ENCODE assay signal across 7 cellular contexts in genomic region chr10:26486985-26487850, GRCh38. TPM values are rescaled to one million over a fixed set of nuclear protein-coding genes. Genes with fewer than 3 reads are reported as not detected.
A peak's percentile ranks its signal among the peaks of the same experiment; 100 is the strongest.
DNase-seq lines count a peak whose midpoint lies in the region; ATAC-seq and TF ChIP-seq lines count a peak whose summit lies in the region.

No MANE protein-coding gene starts in this region.

- no peak overlapping the region for H2AK5ac ChIP-seq in trophoblast cell (ENCODE audit: low read length)

- no peak overlapping the region for H4K8ac ChIP-seq in trophoblast cell (ENCODE audit: low read depth, low read length)

- no peak for TF ChIP-seq EP300 in ovary (IDR thresholded peaks at IDR 0.05)

- no peak overlapping the region for H3K4ac ChIP-seq in trophoblast cell (ENCODE audit: low read depth, low read length)

- intact Hi-C loops in aorta (cut with DNase I): no loop called here
- intact Hi-C loops in ovary (cut with DNase I): no loop called here

- no peak overlapping the region for H4K91ac ChIP-seq in trophoblast cell (ENCODE audit: low read depth, low read length)

- H3K9ac ChIP-seq in trophoblast cell (ENCODE audit: low read length): no peak overlapping the region

- H3K27ac ChIP-seq in trophoblast cell (ENCODE audit: low read depth, low read length): peak overlapping the region; percentile 93
- H3K27ac ChIP-seq in aorta (ENCODE audit: low read depth in 1 of 2, low read length in 2 of 2): no peak overlapping the region
- H3K27ac ChIP-seq in ovary: no peak overlapping the region

- H3K23ac ChIP-seq in trophoblast cell (ENCODE audit: low read length): no peak overlapping the region

- no peak overlapping the region for H3K18ac ChIP-seq in trophoblast cell (ENCODE audit: low read length)

- no peaks in the 10 kb centered on the region for H3K9me3 ChIP-seq in trophoblast cell (ENCODE audit: insufficient read depth, low read depth, low read length)
- peaks cover 1% of the 10 kb centered on the region for H3K9me3 ChIP-seq in aorta (ENCODE audit: control insufficient read depth, low read length)
- H3K9me3 ChIP-seq in ovary: no peaks in the 10 kb centered on the region

- H2BK12ac ChIP-seq in trophoblast cell (ENCODE audit: low read length): no peak overlapping the region

- DNase-seq in choroid plexus epithelial cell (ENCODE audit: low read depth) (peak; percentile 52), trophoblast cell (peak; percentile 87 to 92), aorta (peak in 1 of 2 donors; percentile 57), ovary (no peak)

- H3K36me3 ChIP-seq in trophoblast cell (ENCODE audit: control insufficient read depth in 1 of 2, insufficient read depth in 2 of 2, low read length in 2 of 2): no peaks in the 10 kb centered on the region
- no peaks in the 10 kb centered on the region for H3K36me3 ChIP-seq in aorta (ENCODE audit: control insufficient read depth in 1 of 2, insufficient read depth in 2 of 2, low read length in 1 of 2)
- H3K36me3 ChIP-seq in ovary: no peaks in the 10 kb centered on the region

- H2AFZ ChIP-seq in trophoblast cell (ENCODE audit: insufficient read depth, low read length, poor library complexity): no peak overlapping the region

- H3K27me3 ChIP-seq in trophoblast cell (ENCODE audit: insufficient read depth, low read length) (no peaks in the 10 kb centered on the region), aorta (ENCODE audit: control insufficient read depth in 1 of 2, insufficient read depth in 2 of 2, low read length in 1 of 2) (no peaks in the 10 kb centered on the region), ovary (no peaks in the 10 kb centered on the region)

- H3K4me2 ChIP-seq in trophoblast cell (ENCODE audit: low read length): peak overlapping the region; percentile 35

- H3K4me3 ChIP-seq in choroid plexus epithelial cell (ENCODE audit: low read depth, low read length) (no peak overlapping the region), trophoblast cell (ENCODE audit: low read depth, low read length) (no peak overlapping the region), aorta (ENCODE audit: low read length in 2 of 2) (no peak overlapping the region), ovary (no peak overlapping the region)

- H4K12ac ChIP-seq in trophoblast cell (ENCODE audit: low read depth, low read length): no peak overlapping the region

- H2BK5ac ChIP-seq in trophoblast cell (ENCODE audit: low read depth, low read length, poor library complexity): peak overlapping the region; percentile 46

- WGBS in trophoblast cell (ENCODE audit: extremely low coverage, insufficient coverage, insufficient read length): no CpG with 5 or more reads among the region's 11 CpGs
- 26% methylated on average over 11 of the region's 11 CpGs for WGBS in aorta, 2 donors
- WGBS in ovary, 3 donors: 19 to 23% (median 20%) methylated on average over 11 of the region's 11 CpGs

- H3K79me2 ChIP-seq in trophoblast cell (ENCODE audit: control insufficient read depth, insufficient read depth, low read length, poor library complexity): no peaks in the 10 kb centered on the region

- peak; percentile 67 for ATAC-seq in GM19324 (IDR thresholded peaks at IDR 0.05; ENCODE audit: low FRiP score, unreplicated experiment)
- ATAC-seq in HG03175 (IDR thresholded peaks at IDR 0.05; ENCODE audit: unreplicated experiment): peak; percentile 96
- ATAC-seq in activated CD4-positive, CD25-positive, alpha-beta regulatory T cell treated with anti-CD3 and anti-CD28 coated beads, Interleukin-2, amount 50 U/mL, for 24 hours: peak; percentile 93 to 94
- ATAC-seq in aorta (ENCODE audit: low FRiP score): peak; percentile 87

- H3K4me1 ChIP-seq in trophoblast cell (ENCODE audit: control insufficient read depth in 1 of 2, insufficient read depth in 2 of 2, low read length in 2 of 2) (peaks cover 7 to 19% of the 10 kb centered on the region in 2 experiments), aorta (ENCODE audit: control insufficient read depth in 1 of 2, insufficient read depth in 2 of 2, low read length in 2 of 2) (no peaks in the 10 kb centered on the region), ovary (ENCODE audit: insufficient read depth) (no peaks in the 10 kb centered on the region)

- H3K79me1 ChIP-seq in trophoblast cell (ENCODE audit: low read length): peaks cover 20% of the 10 kb centered on the region

- TF ChIP-seq CTCF in choroid plexus epithelial cell (conservative IDR thresholded peaks at IDR 0.05; ENCODE audit: low read depth, low read length) (no peak), ovary (IDR thresholded peaks at IDR 0.05) (no peak)

- peak overlapping the region; percentile 61 for H2BK120ac ChIP-seq in trophoblast cell (ENCODE audit: insufficient read depth, low read length, poor library complexity)

- peak overlapping the region; percentile 19 for H3K14ac ChIP-seq in trophoblast cell (ENCODE audit: low read length)

- no peak for TF ChIP-seq POLR2A in ovary (IDR thresholded peaks at IDR 0.05)

RNA-seq across cellular contexts. Expression of gene APBB1IP, which starts 49.1 kb away (rescaled TPM):
- 6.7 and 6.8 TPM in 2 replicates for polyA plus RNA-seq in trophoblast cell (2013)
- total RNA-seq in aorta (10 to 100 TPM; 11.0 to 18.5 TPM), ovary (1 to 10 TPM; 1.1 to 6.6 (median 1.8) TPM)
- polyA plus RNA-seq in aorta (1 to 10 TPM in 1 of 2 donors, under 1 TPM in 1; 0.82 to 4.4 TPM), ovary (10 to 100 TPM in 1 of 2 donors, under 1 TPM in 1; 0.64 to 10.2 TPM)

Comparison
In these comparisons a context has a peak if more than half of its experiments do, and no peak if none do; other contexts are left out.
1. DNase-seq: peak in choroid plexus epithelial cell (single experiment) and trophoblast cell (2 of 2); none in ovary (0 of 5).
2. Peak in every context shown above with its lines, with median percentiles within 50 percentile points of each other: ATAC-seq.